28 cellular contexts compared by ENCODE assay signal in the genomic region with DNA sequence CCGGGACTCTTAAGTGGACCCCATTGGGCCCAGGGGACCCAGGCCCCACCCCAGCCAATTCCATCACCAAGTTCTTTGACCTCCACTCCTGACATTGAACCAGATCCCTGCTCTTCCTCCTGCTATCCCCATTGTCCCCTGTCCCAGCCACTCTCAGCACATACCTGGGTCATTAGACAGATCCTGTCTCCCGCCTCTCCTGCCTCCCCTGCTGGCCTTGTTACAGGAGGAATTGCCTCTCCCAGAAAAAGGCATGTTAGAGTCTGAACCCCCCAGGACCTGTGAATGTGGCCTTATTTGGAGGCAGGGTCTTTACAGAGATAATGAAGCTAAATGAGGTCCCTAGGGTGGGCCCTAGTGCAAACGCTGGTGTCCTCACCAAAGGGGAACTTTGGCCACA.
"Had no signal": no experiment of that assay in that cellular context is flagged by ENCODE, and none has a peak within 500 bp of the region (broad histone marks: within the 10 kb centered on the region; RNA-seq: fewer than 3 reads in every experiment).

No MANE protein-coding gene starts in this region.

- H3K36me3 ChIP-seq: ascending aorta, MG63, SJSA1 had no signal

- H3K27ac ChIP-seq: ascending aorta, SJSA1 had no signal

- H3K4me2 ChIP-seq: SK-N-SH had no signal

- H3K9ac ChIP-seq: SK-N-SH had no signal

- H3K9me3 ChIP-seq: ascending aorta, MG63, SJSA1, SK-N-SH had no signal

- DNase-seq: activated CD4-positive, alpha-beta T cell treated with anti-CD3 and anti-CD28 coated beads, Interleukin-2, amount 10 ng/mL, durations not matched to agents 24 days and 14 days; activated CD4-positive, alpha-beta T cell treated with anti-CD3 and anti-CD28 coated beads, Interleukin-2, amount 50 U/mL, for 4 hours; activated CD8-positive, alpha-beta T cell treated with anti-CD3 and anti-CD28 coated beads for 36 hours; activated gamma-delta T cell; activated naive CD4-positive, alpha-beta T cell treated with Interleukin-2 at 50 U/mL for 16 hours; activated naive CD8-positive, alpha-beta T cell treated with anti-CD3 and anti-CD28 coated beads, Interleukin-2, amount 10 ng/mL, durations not matched to agents 7 days and 5 days; activated T-cell treated with anti-CD3 and anti-CD28 coated beads, Interleukin-2, amount 50 U/mL, for 1 hour; activated T-cell treated with anti-CD3 and anti-CD28 coated beads, Interleukin-2, amount 50 U/mL, for 72 hours; amygdala; Kasumi-1; KG1; MG63; NCI-H1048; NCI-H1105 treated with DMSO at 0.1 percent for 48 hours; NCI-H1436; NCI-H1694; NCI-H1930; NCI-H2081 treated with DMSO at 0.1 percent for 48 hours; NCI-H226; NCI-H446 treated with DMSO at 0.1 percent for 48 hours; NCI-H524; NCI-H69; SHP77 treated with DMSO at 0.1 percent for 48 hours; SK-N-SH had no signal

- H3K27me3 ChIP-seq: ascending aorta, MG63, SJSA1 had no signal

- H3K9me2 ChIP-seq: SK-N-SH had no signal

- H3K4me1 ChIP-seq: ascending aorta, SJSA1 had no signal

- ATAC-seq: activated CD8-positive, alpha-beta T cell treated with anti-CD3 and anti-CD28 coated beads for 36 hours; activated T-cell treated with anti-CD3 and anti-CD28 coated beads, Interleukin-2, amount 50 U/mL, for 72 hours; activated T-helper 17 cell treated with anti-CD3 and anti-CD28 coated beads, Interleukin-2, amount 50 U/mL, for 72 hours; Panc1 had no signal

- H3K4me3 ChIP-seq: ascending aorta, MG63, SJSA1 had no signal
